Comparison of ENCODE assay signal across 13 cellular contexts in genomic region chr3:113783980-113784379, GRCh38. TPM values are rescaled to one million over a fixed set of nuclear protein-coding genes. Genes with fewer than 3 reads are reported as not detected.
DNase-seq lines count a peak whose midpoint lies in the region; ATAC-seq and TF ChIP-seq lines count a peak whose summit lies in the region.
"Had no signal": no experiment of that assay in that cellular context is flagged by ENCODE, and none has a peak within 500 bp of the region (broad histone marks: within the 10 kb centered on the region; RNA-seq: fewer than 3 reads in every experiment).

No MANE protein-coding gene starts in this region.

- POLR2A ChIA-PET in AG04450 (lab: Yijun Ruan, JAX), result interaction anchor here (1.2 to 1.8 kb wide), 3 partner anchors 11 to 285 kb away, joined by 4 to 13 read pairs (median 10); no protein-coding TSS in a partner anchor

- peak overlapping the region; percentile 6; the same call in 1 of the 2 replicates for H3K4me2 ChIP-seq in GM23338
- H3K4me2 ChIP-seq in mesendoderm (ENCODE audit: low read length), result no peak overlapping the region

- no peaks in the 10 kb centered on the region for H3K9me3 ChIP-seq in AG04450 (ENCODE audit: control insufficient read depth, insufficient read depth, low read length)
- no peaks in the 10 kb centered on the region for H3K9me3 ChIP-seq in adipocyte (ENCODE audit: control insufficient read depth, low read length)

- no peak overlapping the region for H3K23ac ChIP-seq in mesendoderm (ENCODE audit: low read length)

- no peak overlapping the region for H2BK120ac ChIP-seq in mesendoderm (ENCODE audit: low read depth, low read length)

- no peak overlapping the region for H3K56ac ChIP-seq in mesendoderm (ENCODE audit: low read length)

- H3K36me3 ChIP-seq in GM23338 (ENCODE audit: insufficient read depth) (no peaks in the 10 kb centered on the region), adipocyte (ENCODE audit: control insufficient read depth, insufficient read depth, low read length, severe bottlenecking) (peaks cover 40% of the 10 kb centered on the region), mesendoderm (ENCODE audit: control insufficient read depth, insufficient read depth, low read length) (no peaks in the 10 kb centered on the region)

- H3K27ac Mint-ChIP-seq in GM23338 (peak overlapping the region; percentile 94), type B pancreatic cell (no peak overlapping the region)
- H3K27ac Mint-ChIP-seq: brain had no signal

- peak overlapping the region; percentile 81 for H3K4ac ChIP-seq in mesendoderm (ENCODE audit: low read depth, low read length)

- H4K20me1 ChIP-seq in GM23338 (replicated peaks; ENCODE audit: insufficient read depth), result no peaks in the 10 kb centered on the region

- H2BK5ac ChIP-seq in mesendoderm (ENCODE audit: low read length), result no peak overlapping the region

- H2AFZ ChIP-seq in GM23338, result no peak overlapping the region

- H3K36me3 Mint-ChIP-seq in GM23338 (ENCODE audit: low read depth) (peaks cover 7% of the 10 kb centered on the region; the same call in 2 of the 3 replicates), type B pancreatic cell (peaks cover 4% of the 10 kb centered on the region)

- H3K27me3 Mint-ChIP-seq in GM23338 (ENCODE audit: insufficient read depth, low read depth, poor library complexity), result no peaks in the 10 kb centered on the region
- H3K27me3 Mint-ChIP-seq in type B pancreatic cell, result no peaks in the 10 kb centered on the region
- H3K27me3 Mint-ChIP-seq: brain had no signal

- H3K4me1 ChIP-seq in GM23338 (ENCODE audit: insufficient read depth), result peaks cover 14% of the 10 kb centered on the region
- peaks cover 21% of the 10 kb centered on the region for H3K4me1 ChIP-seq in adipocyte (ENCODE audit: control insufficient read depth, insufficient read depth, low read length)
- H3K4me1 ChIP-seq in mesendoderm (ENCODE audit: control insufficient read depth, low read depth, low read length), result peaks cover 3% of the 10 kb centered on the region

- H4K5ac ChIP-seq in mesendoderm (ENCODE audit: low read length), result no peak overlapping the region

- no peaks in the 10 kb centered on the region for H3K79me1 ChIP-seq in mesendoderm (ENCODE audit: low read length)

- DNase-seq in AG04450 (ENCODE audit: low read depth, low spot score), result no peak
- DNase-seq in GM23338 (ENCODE audit: low spot score), result peak; percentile 56
- no peak for DNase-seq in adipocyte (ENCODE audit: low read depth)
- peak; percentile 38 for DNase-seq in mesendoderm
- no peak for DNase-seq in type B pancreatic cell (ENCODE audit: extremely low spot score, unreplicated experiment)
- DNase-seq in NCI-H1105 (lab: John Stamatoyannopoulos, UW), result no peak
- DNase-seq: DMS 273 treated with DMSO at 0.1 percent for 48 hours; left colon; stimulated activated CD4-positive, alpha-beta T cell treated with anti-CD3 and anti-CD28 coated beads, Interleukin-4, amount 100 ng/mL, for 4 hours had no signal

- H4K8ac ChIP-seq in mesendoderm (ENCODE audit: low read depth, low read length), result no peak overlapping the region

- H3K27ac ChIP-seq in AG04450 (ENCODE audit: low read depth, low read length) (peak overlapping the region; percentile 76), GM23338 (ENCODE audit: low read depth) (peak overlapping the region; percentile 70), mesendoderm (ENCODE audit: low read depth, low read length) (peak overlapping the region; percentile 33)
- H3K27ac ChIP-seq: VCaP had no signal

- ATAC-seq in GM23338 (no peak), HG03565 (IDR thresholded peaks at IDR 0.05; ENCODE audit: unreplicated experiment) (no peak), HG03342 (IDR thresholded peaks at IDR 0.05; ENCODE audit: unreplicated experiment) (no peak)
- ATAC-seq: left colon had no signal

- H3K4me3 ChIP-seq in AG04450 (ENCODE audit: low read depth, low read length), result no peak overlapping the region
- no peak overlapping the region for H3K4me3 ChIP-seq in GM23338
- peak overlapping the region; percentile 41 for H3K4me3 ChIP-seq in adipocyte (ENCODE audit: low read length)
- H3K4me3 ChIP-seq in mesendoderm (ENCODE audit: low read length), result no peak overlapping the region

- H2BK15ac ChIP-seq in mesendoderm (replicated peaks; ENCODE audit: low read depth), result no peak overlapping the region

- no peaks in the 10 kb centered on the region for H3F3A ChIP-seq in GM23338 (replicated peaks; ENCODE audit: low read depth)

- H3K9ac ChIP-seq in adipocyte (ENCODE audit: low read length) (peak overlapping the region; percentile 23), mesendoderm (ENCODE audit: low read length) (no peak overlapping the region)

- CTCF ChIA-PET in AG04450 (lab: Charles Lee), result interaction anchor here (0.9 kb wide), 1 partner anchor 39 kb away, joined by 3 read pairs; no protein-coding TSS in a partner anchor

- H3K27me3 ChIP-seq in AG04450 (ENCODE audit: control insufficient read depth, insufficient read depth, low read length), result no peaks in the 10 kb centered on the region
- no peaks in the 10 kb centered on the region for H3K27me3 ChIP-seq in GM23338 (ENCODE audit: insufficient read depth)
- no peaks in the 10 kb centered on the region for H3K27me3 ChIP-seq in adipocyte (replicated peaks; ENCODE audit: control insufficient read depth, insufficient read depth, low read length)
- no peaks in the 10 kb centered on the region for H3K27me3 ChIP-seq in mesendoderm (ENCODE audit: insufficient read depth, low read length, poor library complexity)

- H3K79me2 ChIP-seq in GM23338 (replicated peaks; ENCODE audit: insufficient read depth) (no peaks in the 10 kb centered on the region), mesendoderm (ENCODE audit: control insufficient read depth, insufficient read depth, low read length) (no peaks in the 10 kb centered on the region)

- no peak for TF ChIP-seq CTCF in AG04450 (IDR thresholded peaks at IDR 0.05; ENCODE audit: low read depth, low read length)
- no peak for TF ChIP-seq CTCF in GM23338 (conservative IDR thresholded peaks at IDR 0.05; ENCODE audit: low read depth in 2 of 2)
- TF ChIP-seq CTCF in type B pancreatic cell (conservative IDR thresholded peaks at IDR 0.05), result no peak

- no peaks in the 10 kb centered on the region for H3K9me2 ChIP-seq in GM23338 (ENCODE audit: insufficient read depth)

- no peak overlapping the region for H3K18ac ChIP-seq in mesendoderm (ENCODE audit: low read length)

- H3K9me3 Mint-ChIP-seq in GM23338 (no peaks in the 10 kb centered on the region), type B pancreatic cell (no peaks in the 10 kb centered on the region)
- H3K9me3 Mint-ChIP-seq: brain had no signal

- H3K4me1 Mint-ChIP-seq in GM23338, result peaks cover 8% of the 10 kb centered on the region; the same call in 2 of the 3 replicates
- no peaks in the 10 kb centered on the region for H3K4me1 Mint-ChIP-seq in type B pancreatic cell (ENCODE audit: unreplicated experiment)
- H3K4me1 Mint-ChIP-seq: brain had no signal

- no CpG with 5 or more reads among the region's 4 CpGs for WGBS in mesendoderm (ENCODE audit: extremely low coverage, insufficient coverage, low lambda C conversion rate)

- H3K4me3 Mint-ChIP-seq in GM23338, result 0 out of 3 replicates have a peak overlapping the region, but pooled peaks have one; percentile 15
- H3K4me3 Mint-ChIP-seq in type B pancreatic cell, result no peak overlapping the region
- H3K4me3 Mint-ChIP-seq: brain had no signal

- H2AK5ac ChIP-seq in mesendoderm (ENCODE audit: low read length), result no peak overlapping the region

TF ChIP-seq in GM23338, 12 proteins besides CTCF, POLR2A, EP300 and RAD21 (continues in another document):
- no peak for TF ChIP-seq JUNB (IDR thresholded peaks at IDR 0.05; ENCODE audit: unreplicated experiment)
- peak; percentile 17; the same call in 1 of the 2 replicates for TF ChIP-seq ETS1 (IDR thresholded peaks at IDR 0.05)

RNA-seq across cellular contexts. Expression of gene ATP6V1A, which starts 37.1 kb away (rescaled TPM):
- polyA plus RNA-seq in AG04450 (2011; rRNA removed) (64.4 and 83.0 TPM in 2 replicates), GM23338 (2016; fragmentation: Nextera tagmentation; extraction: Ambion mirVana) (34.8 and 38.0 TPM in 2 replicates)
- polyA minus RNA-seq in AG04450 (2011; rRNA and poly(A)+ RNA removed), result 73.2 and 107 TPM in 2 replicates
- total RNA-seq in GM23338 (2014; rRNA removed; shearing (Covaris generic)), result 80.8 and 87.3 TPM in 2 replicates
- polyA plus RNA-seq in mesendoderm (2013, experiment 1 of 2), result 20.3 TPM
- 20.3 TPM for polyA plus RNA-seq in mesendoderm (2013, experiment 2 of 2)
- total RNA-seq in type B pancreatic cell (ENCODE audit: low replicate concordance), result 71.5 and 91.0 TPM in 2 replicates

RNA-seq across cellular contexts. Expression of gene NAA50, which starts 37.9 kb away (rescaled TPM):
- 95.9 and 129 TPM in 2 replicates for polyA plus RNA-seq in AG04450 (2011; rRNA removed)
- polyA minus RNA-seq in AG04450 (2011; rRNA and poly(A)+ RNA removed), result 34.9 and 66.2 TPM in 2 replicates
- 219 and 260 TPM in 2 replicates for total RNA-seq in GM23338 (2014; rRNA removed; shearing (Covaris generic))
- 78.7 and 103 TPM in 2 replicates for polyA plus RNA-seq in GM23338 (2016; fragmentation: Nextera tagmentation; extraction: Ambion mirVana)
- 174 TPM for polyA plus RNA-seq in mesendoderm (2013, experiment 1 of 2)
- 174 TPM for polyA plus RNA-seq in mesendoderm (2013, experiment 2 of 2)
- 117 and 138 TPM in 2 replicates for total RNA-seq in type B pancreatic cell (ENCODE audit: low replicate concordance)

RNA-seq across cellular contexts. Expression of gene GRAMD1C, which starts 54.6 kb away (rescaled TPM):
- polyA plus RNA-seq in AG04450 (2011; rRNA removed) (3.0 and 4.2 TPM in 2 replicates), GM23338 (2016; fragmentation: Nextera tagmentation; extraction: Ambion mirVana) (2.6 and 3.6 TPM in 2 replicates)
- polyA minus RNA-seq in AG04450 (2011; rRNA and poly(A)+ RNA removed), result 3.6 and 6.7 TPM in 2 replicates
- total RNA-seq in GM23338 (2014; rRNA removed; shearing (Covaris generic)), result 0.78 and 3.3 TPM in 2 replicates
- polyA plus RNA-seq in mesendoderm (2013, experiment 1 of 2), result 0.80 TPM
- polyA plus RNA-seq in mesendoderm (2013, experiment 2 of 2), result 0.53 TPM
- 7.3 TPM in 2 replicates for total RNA-seq in type B pancreatic cell (ENCODE audit: low replicate concordance)

Comparison
In these comparisons a context has a peak if more than half of its experiments do, and no peak if none do; other contexts are left out.
1. DNase-seq: peak in GM23338 (single experiment) and mesendoderm (single experiment); none in AG04450 (single experiment), adipocyte (single experiment), type B pancreatic cell (single experiment) and NCI-H1105 (single experiment).
2. Peak in every context shown above with its lines, with median percentiles within 50 percentile points of each other: H3K27ac ChIP-seq.